ENCODE assay signal across 1 cellular context in the genomic region with DNA sequence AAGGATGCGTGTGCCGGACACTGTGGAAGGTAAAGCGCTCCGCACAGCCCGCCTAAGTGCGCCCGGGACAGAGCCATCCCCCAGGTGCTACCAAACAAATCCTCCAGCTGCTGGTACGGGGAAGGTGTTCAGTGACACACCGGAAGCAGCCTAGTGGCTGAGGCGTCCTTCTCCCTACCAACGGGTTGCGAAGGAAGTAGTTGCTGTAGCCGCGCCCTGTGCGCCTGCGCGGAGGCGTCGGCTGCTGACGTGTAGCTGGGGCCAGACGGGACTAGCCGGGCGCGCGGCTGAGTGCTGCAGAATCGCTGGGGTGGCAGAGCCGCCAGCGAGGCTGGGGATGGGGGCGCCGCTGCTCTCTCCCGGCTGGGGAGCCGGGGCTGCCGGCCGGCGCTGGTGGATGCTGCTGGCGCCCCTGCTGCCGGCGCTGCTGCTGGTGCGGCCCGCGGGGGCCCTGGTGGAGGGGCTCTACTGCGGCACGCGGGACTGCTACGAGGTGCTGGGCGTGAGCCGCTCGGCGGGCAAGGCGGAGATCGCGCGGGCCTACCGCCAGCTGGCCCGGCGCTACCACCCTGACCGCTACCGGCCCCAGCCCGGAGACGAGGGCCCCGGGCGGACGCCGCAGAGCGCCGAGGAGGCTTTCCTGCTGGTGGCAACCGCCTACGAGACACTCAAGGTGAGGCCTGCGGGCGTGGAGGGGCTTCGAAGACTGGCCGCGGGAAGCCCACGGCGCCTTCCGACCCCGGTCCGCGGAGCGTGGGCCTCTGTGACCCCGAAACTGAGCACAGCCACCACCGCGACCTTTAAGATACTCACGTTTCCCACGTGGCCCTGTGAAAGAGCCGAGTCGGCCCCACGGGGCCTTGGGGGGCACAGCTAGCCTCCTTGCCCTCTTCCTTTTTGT.
TF ChIP-seq lines count a peak whose summit lies in the region.

Gene DNAJC25, plus strand, starts transcription at position 264 of the 901 bp plus-strand sequence. Its CDS starts 74 bp downstream, at position 338.

TF ChIP-seq in HepG2, 621 proteins besides CTCF, POLR2A, EP300 and RAD21 (continued from another document and continues in another):
- 0 out of 2 replicates have a peak, but pooled peaks have one; percentile 35 for TF ChIP-seq ZNF639 (CRISPR knock-in tag; conservative IDR thresholded peaks at IDR 0.05)
- TF ChIP-seq SAFB2 (CRISPR knock-in tag; IDR thresholded peaks at IDR 0.05; ENCODE audit: borderline replicate concordance, low read depth) = peak; percentile 47; the same call in 1 of the 2 replicates
- TF ChIP-seq HCFC1 (IDR thresholded peaks at IDR 0.05; ENCODE audit: low read depth, low read length) = peak; percentile 72
- TF ChIP-seq MAFG (CRISPR knock-in tag; IDR thresholded peaks at IDR 0.05) = no peak
- peak; percentile 83 for TF ChIP-seq ASH2L (IDR thresholded peaks at IDR 0.05; ENCODE audit: insufficient read length, low read depth, low read length)
- TF ChIP-seq MAZ (IDR thresholded peaks at IDR 0.05; ENCODE audit: borderline replicate concordance, low read depth, low read length) = peak; percentile 67
- TF ChIP-seq MAZ (CRISPR knock-in tag; IDR thresholded peaks at IDR 0.05; ENCODE audit: low read depth) = peak; percentile 91
- no peak for TF ChIP-seq SETDB1 (CRISPR knock-in tag; IDR thresholded peaks at IDR 0.05; ENCODE audit: borderline replicate concordance)
- TF ChIP-seq, protein P1, sequence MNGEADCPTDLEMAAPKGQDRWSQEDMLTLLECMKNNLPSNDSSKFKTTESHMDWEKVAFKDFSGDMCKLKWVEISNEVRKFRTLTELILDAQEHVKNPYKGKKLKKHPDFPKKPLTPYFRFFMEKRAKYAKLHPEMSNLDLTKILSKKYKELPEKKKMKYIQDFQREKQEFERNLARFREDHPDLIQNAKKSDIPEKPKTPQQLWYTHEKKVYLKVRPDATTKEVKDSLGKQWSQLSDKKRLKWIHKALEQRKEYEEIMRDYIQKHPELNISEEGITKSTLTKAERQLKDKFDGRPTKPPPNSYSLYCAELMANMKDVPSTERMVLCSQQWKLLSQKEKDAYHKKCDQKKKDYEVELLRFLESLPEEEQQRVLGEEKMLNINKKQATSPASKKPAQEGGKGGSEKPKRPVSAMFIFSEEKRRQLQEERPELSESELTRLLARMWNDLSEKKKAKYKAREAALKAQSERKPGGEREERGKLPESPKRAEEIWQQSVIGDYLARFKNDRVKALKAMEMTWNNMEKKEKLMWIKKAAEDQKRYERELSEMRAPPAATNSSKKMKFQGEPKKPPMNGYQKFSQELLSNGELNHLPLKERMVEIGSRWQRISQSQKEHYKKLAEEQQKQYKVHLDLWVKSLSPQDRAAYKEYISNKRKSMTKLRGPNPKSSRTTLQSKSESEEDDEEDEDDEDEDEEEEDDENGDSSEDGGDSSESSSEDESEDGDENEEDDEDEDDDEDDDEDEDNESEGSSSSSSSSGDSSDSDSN (CRISPR knock-in tag; IDR thresholded peaks at IDR 0.05) = peak; percentile 100
- peak; percentile 86 for TF ChIP-seq HNRNPK (IDR thresholded peaks at IDR 0.05; ENCODE audit: low read depth, low read length, poor library complexity, severe bottlenecking)
- TF ChIP-seq MTA1 (CRISPR knock-in tag; IDR thresholded peaks at IDR 0.05; ENCODE audit: borderline replicate concordance) = peak; percentile 92
- TF ChIP-seq PTBP1 (IDR thresholded peaks at IDR 0.05; ENCODE audit: low read depth, low read length, poor library complexity, severe bottlenecking) = peak; percentile 52
- peak; percentile 67; the same call in 1 of the 2 replicates for TF ChIP-seq SOX5 (CRISPR knock-in tag; IDR thresholded peaks at IDR 0.05; ENCODE audit: borderline replicate concordance)
- TF ChIP-seq SNAPC2 (CRISPR knock-in tag; IDR thresholded peaks at IDR 0.05) = no peak; the same call in 1 of the 2 replicates
- TF ChIP-seq SIX1 (CRISPR knock-in tag; IDR thresholded peaks at IDR 0.05; ENCODE audit: borderline replicate concordance) = no peak
- 0 out of 2 replicates have a peak, but pooled peaks have one; percentile 19 for TF ChIP-seq ARNTL (CRISPR knock-in tag; IDR thresholded peaks at IDR 0.05)
- peak; percentile 83 for TF ChIP-seq KDM5A (IDR thresholded peaks at IDR 0.05; ENCODE audit: borderline replicate concordance, low read length)
- peak; percentile 37 for TF ChIP-seq ZC3H13 (CRISPR knock-in tag; IDR thresholded peaks at IDR 0.05)
- TF ChIP-seq, protein P2, sequence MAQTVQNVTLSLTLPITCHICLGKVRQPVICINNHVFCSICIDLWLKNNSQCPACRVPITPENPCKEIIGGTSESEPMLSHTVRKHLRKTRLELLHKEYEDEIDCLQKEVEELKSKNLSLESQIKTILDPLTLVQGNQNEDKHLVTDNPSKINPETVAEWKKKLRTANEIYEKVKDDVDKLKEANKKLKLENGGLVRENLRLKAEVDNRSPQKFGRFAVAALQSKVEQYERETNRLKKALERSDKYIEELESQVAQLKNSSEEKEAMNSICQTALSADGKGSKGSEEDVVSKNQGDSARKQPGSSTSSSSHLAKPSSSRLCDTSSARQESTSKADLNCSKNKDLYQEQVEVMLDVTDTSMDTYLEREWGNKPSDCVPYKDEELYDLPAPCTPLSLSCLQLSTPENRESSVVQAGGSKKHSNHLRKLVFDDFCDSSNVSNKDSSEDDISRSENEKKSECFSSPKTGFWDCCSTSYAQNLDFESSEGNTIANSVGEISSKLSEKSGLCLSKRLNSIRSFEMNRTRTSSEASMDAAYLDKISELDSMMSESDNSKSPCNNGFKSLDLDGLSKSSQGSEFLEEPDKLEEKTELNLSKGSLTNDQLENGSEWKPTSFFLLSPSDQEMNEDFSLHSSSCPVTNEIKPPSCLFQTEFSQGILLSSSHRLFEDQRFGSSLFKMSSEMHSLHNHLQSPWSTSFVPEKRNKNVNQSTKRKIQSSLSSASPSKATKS (CRISPR knock-in tag; IDR thresholded peaks at IDR 0.05) = no peak
- peak; percentile 84 for TF ChIP-seq ETV5 (CRISPR knock-in tag; IDR thresholded peaks at IDR 0.05; ENCODE audit: borderline replicate concordance)
- TF ChIP-seq ZBTB37 (CRISPR knock-in tag; IDR thresholded peaks at IDR 0.05) = no peak
- no peak for TF ChIP-seq LCORL (IDR thresholded peaks at IDR 0.05)
- TF ChIP-seq LCORL (CRISPR knock-in tag; IDR thresholded peaks at IDR 0.05) = peak; percentile 83
- no peak for TF ChIP-seq ZMYM2 (CRISPR knock-in tag; IDR thresholded peaks at IDR 0.05)
- peak; percentile 20 for TF ChIP-seq ZNF441 (CRISPR knock-in tag; IDR thresholded peaks at IDR 0.05; ENCODE audit: borderline replicate concordance)
- peak; percentile 93; the same call in 1 of the 2 replicates for TF ChIP-seq PAX8 (CRISPR knock-in tag; IDR thresholded peaks at IDR 0.05; ENCODE audit: borderline replicate concordance)
- TF ChIP-seq CCDC6 (CRISPR knock-in tag; IDR thresholded peaks at IDR 0.05) = peak; percentile 89
- TF ChIP-seq, protein P3, sequence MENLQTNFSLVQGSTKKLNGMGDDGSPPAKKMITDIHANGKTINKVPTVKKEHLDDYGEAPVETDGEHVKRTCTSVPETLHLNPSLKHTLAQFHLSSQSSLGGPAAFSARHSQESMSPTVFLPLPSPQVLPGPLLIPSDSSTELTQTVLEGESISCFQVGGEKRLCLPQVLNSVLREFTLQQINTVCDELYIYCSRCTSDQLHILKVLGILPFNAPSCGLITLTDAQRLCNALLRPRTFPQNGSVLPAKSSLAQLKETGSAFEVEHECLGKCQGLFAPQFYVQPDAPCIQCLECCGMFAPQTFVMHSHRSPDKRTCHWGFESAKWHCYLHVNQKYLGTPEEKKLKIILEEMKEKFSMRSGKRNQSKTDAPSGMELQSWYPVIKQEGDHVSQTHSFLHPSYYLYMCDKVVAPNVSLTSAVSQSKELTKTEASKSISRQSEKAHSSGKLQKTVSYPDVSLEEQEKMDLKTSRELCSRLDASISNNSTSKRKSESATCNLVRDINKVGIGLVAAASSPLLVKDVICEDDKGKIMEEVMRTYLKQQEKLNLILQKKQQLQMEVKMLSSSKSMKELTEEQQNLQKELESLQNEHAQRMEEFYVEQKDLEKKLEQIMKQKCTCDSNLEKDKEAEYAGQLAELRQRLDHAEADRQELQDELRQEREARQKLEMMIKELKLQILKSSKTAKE (CRISPR knock-in tag; IDR thresholded peaks at IDR 0.05; ENCODE audit: borderline replicate concordance) = 0 out of 2 replicates have a peak, but pooled peaks have one; percentile 50
- 0 out of 2 replicates have a peak, but pooled peaks have one; percentile 80 for TF ChIP-seq ZNF761 (CRISPR knock-in tag; conservative IDR thresholded peaks at IDR 0.05)
- TF ChIP-seq MEF2D (CRISPR knock-in tag; IDR thresholded peaks at IDR 0.05) = peak; percentile 53; the same call in 1 of the 2 replicates
- TF ChIP-seq, protein P4, sequence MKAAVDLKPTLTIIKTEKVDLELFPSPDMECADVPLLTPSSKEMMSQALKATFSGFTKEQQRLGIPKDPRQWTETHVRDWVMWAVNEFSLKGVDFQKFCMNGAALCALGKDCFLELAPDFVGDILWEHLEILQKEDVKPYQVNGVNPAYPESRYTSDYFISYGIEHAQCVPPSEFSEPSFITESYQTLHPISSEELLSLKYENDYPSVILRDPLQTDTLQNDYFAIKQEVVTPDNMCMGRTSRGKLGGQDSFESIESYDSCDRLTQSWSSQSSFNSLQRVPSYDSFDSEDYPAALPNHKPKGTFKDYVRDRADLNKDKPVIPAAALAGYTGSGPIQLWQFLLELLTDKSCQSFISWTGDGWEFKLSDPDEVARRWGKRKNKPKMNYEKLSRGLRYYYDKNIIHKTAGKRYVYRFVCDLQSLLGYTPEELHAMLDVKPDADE (CRISPR knock-in tag; IDR thresholded peaks at IDR 0.05) = no peak
- TF ChIP-seq, protein P5, sequence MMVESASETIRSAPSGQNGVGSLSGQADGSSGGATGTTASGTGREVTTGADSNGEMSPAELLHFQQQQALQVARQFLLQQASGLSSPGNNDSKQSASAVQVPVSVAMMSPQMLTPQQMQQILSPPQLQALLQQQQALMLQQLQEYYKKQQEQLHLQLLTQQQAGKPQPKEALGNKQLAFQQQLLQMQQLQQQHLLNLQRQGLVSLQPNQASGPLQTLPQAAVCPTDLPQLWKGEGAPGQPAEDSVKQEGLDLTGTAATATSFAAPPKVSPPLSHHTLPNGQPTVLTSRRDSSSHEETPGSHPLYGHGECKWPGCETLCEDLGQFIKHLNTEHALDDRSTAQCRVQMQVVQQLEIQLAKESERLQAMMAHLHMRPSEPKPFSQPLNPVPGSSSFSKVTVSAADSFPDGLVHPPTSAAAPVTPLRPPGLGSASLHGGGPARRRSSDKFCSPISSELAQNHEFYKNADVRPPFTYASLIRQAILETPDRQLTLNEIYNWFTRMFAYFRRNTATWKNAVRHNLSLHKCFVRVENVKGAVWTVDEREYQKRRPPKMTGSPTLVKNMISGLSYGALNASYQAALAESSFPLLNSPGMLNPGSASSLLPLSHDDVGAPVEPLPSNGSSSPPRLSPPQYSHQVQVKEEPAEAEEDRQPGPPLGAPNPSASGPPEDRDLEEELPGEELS (CRISPR knock-in tag; IDR thresholded peaks at IDR 0.05) = no peak; the same call in 1 of the 2 replicates
- no peak for TF ChIP-seq SRSF9 (IDR thresholded peaks at IDR 0.05; ENCODE audit: borderline replicate concordance, insufficient read depth, low read depth, low read length, poor library complexity, severe bottlenecking)
- no peak for TF ChIP-seq SNRNP70 (IDR thresholded peaks at IDR 0.05; ENCODE audit: low read depth, low read length)
- no peak for TF ChIP-seq GZF1 (CRISPR knock-in tag; IDR thresholded peaks at IDR 0.05)
- peak; percentile 55; the same call in 1 of the 2 replicates for TF ChIP-seq EEA1 (CRISPR knock-in tag; IDR thresholded peaks at IDR 0.05; ENCODE audit: borderline replicate concordance)
- TF ChIP-seq SOX13 (IDR thresholded peaks at IDR 0.05) = no peak
- TF ChIP-seq SOX13 (CRISPR knock-in tag; conservative IDR thresholded peaks at IDR 0.05 in 1 of 2, IDR thresholded peaks at IDR 0.05 in 1 of 2) = peak in 1 of 2 experiments; percentile 56; a peak in 2 of 4 replicates
- peak; percentile 74; the same call in 1 of the 2 replicates for TF ChIP-seq NFKB2 (CRISPR knock-in tag; IDR thresholded peaks at IDR 0.05; ENCODE audit: borderline replicate concordance)
- no peak for TF ChIP-seq CSRNP1 (CRISPR knock-in tag; IDR thresholded peaks at IDR 0.05)
- TF ChIP-seq, protein P6, sequence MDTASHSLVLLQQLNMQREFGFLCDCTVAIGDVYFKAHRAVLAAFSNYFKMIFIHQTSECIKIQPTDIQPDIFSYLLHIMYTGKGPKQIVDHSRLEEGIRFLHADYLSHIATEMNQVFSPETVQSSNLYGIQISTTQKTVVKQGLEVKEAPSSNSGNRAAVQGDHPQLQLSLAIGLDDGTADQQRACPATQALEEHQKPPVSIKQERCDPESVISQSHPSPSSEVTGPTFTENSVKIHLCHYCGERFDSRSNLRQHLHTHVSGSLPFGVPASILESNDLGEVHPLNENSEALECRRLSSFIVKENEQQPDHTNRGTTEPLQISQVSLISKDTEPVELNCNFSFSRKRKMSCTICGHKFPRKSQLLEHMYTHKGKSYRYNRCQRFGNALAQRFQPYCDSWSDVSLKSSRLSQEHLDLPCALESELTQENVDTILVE (CRISPR knock-in tag; IDR thresholded peaks at IDR 0.05) = peak; percentile 44; the same call in 1 of the 2 replicates
- TF ChIP-seq MAFK (conservative IDR thresholded peaks at IDR 0.05 in 1 of 2, IDR thresholded peaks at IDR 0.05 in 1 of 2; ENCODE audit: low read length in 2 of 2) = peak; percentile 41 to 51; a peak in 3 of 4 replicates
